4 cellular contexts compared by ENCODE assay signal in genomic region chr5:81407811-81408210, GRCh38. TPM values are rescaled to one million over a fixed set of nuclear protein-coding genes. Genes with fewer than 3 reads are reported as not detected.
"Had no signal": no experiment of that assay in that cellular context is flagged by ENCODE, and none has a peak within 500 bp of the region (broad histone marks: within the 10 kb centered on the region; RNA-seq: fewer than 3 reads in every experiment).

No MANE protein-coding gene starts in this region.

RNA-seq across cellular contexts. Expression of gene ACOT12, which starts 13.9 kb away (rescaled TPM):
- total RNA-seq: M059J, PC-3, Right ventricle myocardium superior, SJSA1 had no signal
